Comparison of ENCODE assay signal across 23 cellular contexts in genomic region chr15:48625126-48625525, GRCh38. TPM values are rescaled to one million over a fixed set of nuclear protein-coding genes. Genes with fewer than 3 reads are reported as not detected.
DNase-seq lines count a peak whose midpoint lies in the region; TF ChIP-seq lines count a peak whose summit lies in the region.
"Had no signal": no experiment of that assay in that cellular context is flagged by ENCODE, and none has a peak within 500 bp of the region (broad histone marks: within the 10 kb centered on the region; RNA-seq: fewer than 3 reads in every experiment).

No MANE protein-coding gene starts in this region.

- no peak for TF ChIP-seq CTCF in esophagus muscularis mucosa (IDR thresholded peaks at IDR 0.05)
- no peak for TF ChIP-seq CTCF in thyroid gland (IDR thresholded peaks at IDR 0.05)
- TF ChIP-seq CTCF in GM10266 (IDR thresholded peaks at IDR 0.05; ENCODE audit: control insufficient read depth, insufficient read depth, low read depth, missing control alignments): no peak

- no peaks in the 10 kb centered on the region for H3K9me3 ChIP-seq in SJSA1 (replicated peaks)
- no peaks in the 10 kb centered on the region for H3K9me3 ChIP-seq in esophagus muscularis mucosa
- no peaks in the 10 kb centered on the region for H3K9me3 ChIP-seq in mesenchymal stem cell (ENCODE audit: control insufficient read depth, low read length)
- no peaks in the 10 kb centered on the region for H3K9me3 ChIP-seq in thyroid gland
- H3K9me3 ChIP-seq: BLaER1, vagina had no signal

- H3K27me3 ChIP-seq in SJSA1 (replicated peaks): no peaks in the 10 kb centered on the region
- H3K27me3 ChIP-seq in esophagus muscularis mucosa: no peaks in the 10 kb centered on the region
- no peaks in the 10 kb centered on the region for H3K27me3 ChIP-seq in mesenchymal stem cell (ENCODE audit: control insufficient read depth in 1 of 2, insufficient read depth in 1 of 2, low read length in 2 of 2)
- no peaks in the 10 kb centered on the region for H3K27me3 ChIP-seq in thyroid gland
- H3K27me3 ChIP-seq: BLaER1, foreskin keratinocyte, vagina had no signal

- no peak overlapping the region for H3K4ac ChIP-seq in mesenchymal stem cell (ENCODE audit: low read depth in 1 of 2, low read length in 2 of 2)

- peak overlapping the region in 1 of 2 experiments; percentile 35 for H2BK12ac ChIP-seq in mesenchymal stem cell (ENCODE audit: low read length in 2 of 2)

- no peak for TF ChIP-seq EP300 in esophagus muscularis mucosa (IDR thresholded peaks at IDR 0.05)

- peak overlapping the region; percentile 39 for H4K8ac ChIP-seq in mesenchymal stem cell (ENCODE audit: low read length)

- peaks cover 5% of the 10 kb centered on the region for H3K79me1 ChIP-seq in mesenchymal stem cell (replicated peaks; ENCODE audit: low read length, poor library complexity, severe bottlenecking)

- 93% methylated on average over 2 of the region's 2 CpGs for WGBS in esophagus muscularis mucosa
- WGBS in mesenchymal stem cell: 82% methylated on average over 2 of the region's 2 CpGs
- 34 to 41% methylated on average over 2 of the region's 2 CpGs for WGBS in thyroid gland, 2 donors

- H2BK15ac ChIP-seq in mesenchymal stem cell (ENCODE audit: low read depth, poor library complexity, severe bottlenecking): no peak overlapping the region

- in situ Hi-C loops in ACHN (cut with HindIII; ENCODE audit: low pct_ligation_motif_present, low pct_unique_long_range_greater_than_20kb, low sequenced_read_pairs): no loop called here

- no peak overlapping the region for H2BK5ac ChIP-seq in mesenchymal stem cell (ENCODE audit: low read depth, low read length, poor library complexity, severe bottlenecking)

- no peak overlapping the region for H3K14ac ChIP-seq in mesenchymal stem cell (ENCODE audit: low read length in 2 of 2)

- H2AFZ ChIP-seq in mesenchymal stem cell (ENCODE audit: low read depth, low read length): no peak overlapping the region
- H2AFZ ChIP-seq: parathyroid adenoma had no signal

- no peak overlapping the region for H2AK5ac ChIP-seq in mesenchymal stem cell (ENCODE audit: low read length, severe bottlenecking)

- DNase-seq in SJSA1 (ENCODE audit: low read depth in 1 of 2, low spot score in 2 of 2) (no peak), esophagus muscularis mucosa (ENCODE audit: extremely low spot score) (no peak), mesenchymal stem cell (no peak), thyroid gland (peak; percentile 53 to 60), NCI-H510A treated with DMSO at 0.1 percent for 48 hours (lab: John Stamatoyannopoulos, UW) (no peak), GM10266 (ENCODE audit: extremely low spot score) (no peak), ACHN (no peak)
- DNase-seq: activated CD8-positive, alpha-beta T cell treated with anti-CD3 and anti-CD28 coated beads, Interleukin-2, amount 10 ng/mL, durations not matched to agents 7 days and 5 days; activated naive CD4-positive, alpha-beta T cell treated with anti-CD3 and anti-CD28 coated beads, Interleukin-2, amount 50 U/mL, for 16 hours; foreskin keratinocyte; left cardiac atrium; NCI-H1417; NCI-H2029; NCI-H524 treated with DMSO at 0.1 percent for 48 hours; PC-3; stimulated activated CD8-positive, alpha-beta memory T cell treated with anti-CD3 and anti-CD28 coated beads, Interleukin-4, amount 100 ng/mL, for 48 hours; stimulated activated naive CD8-positive, alpha-beta T cell treated with anti-CD3 and anti-CD28 coated beads, Interleukin-15, amount 100 ng/mL, for 72 hours; T-helper 17 cell had no signal

- H3K18ac ChIP-seq in mesenchymal stem cell (ENCODE audit: low read depth in 1 of 2, low read length in 2 of 2): peak overlapping the region in 1 of 2 experiments; percentile 29

- H3K4me3 ChIP-seq in SJSA1: no peak overlapping the region
- H3K4me3 ChIP-seq in esophagus muscularis mucosa: no peak overlapping the region
- no peak overlapping the region for H3K4me3 ChIP-seq in mesenchymal stem cell (ENCODE audit: insufficient read depth in 1 of 2, low read depth in 1 of 2, low read length in 2 of 2)
- H3K4me3 ChIP-seq in thyroid gland (replicated peaks in 1 of 3): no peak overlapping the region
- H3K4me3 ChIP-seq: BLaER1, GM12878, vagina had no signal

- H4K91ac ChIP-seq in mesenchymal stem cell (ENCODE audit: low read length): peak overlapping the region; percentile 43

- peaks cover 51% of the 10 kb centered on the region for H3K4me1 ChIP-seq in SJSA1 (replicated peaks)
- peaks cover 7 to 94% (median 82%) of the 10 kb centered on the region in 4 donors for H3K4me1 ChIP-seq in esophagus muscularis mucosa
- peaks cover 11% of the 10 kb centered on the region for H3K4me1 ChIP-seq in mesenchymal stem cell (ENCODE audit: control insufficient read depth, insufficient read depth, low read depth, low read length)
- H3K4me1 ChIP-seq in thyroid gland: peaks cover 23 to 58% of the 10 kb centered on the region in 2 donors
- H3K4me1 ChIP-seq: BLaER1, parathyroid adenoma had no signal

- H3K27ac ChIP-seq in SJSA1 (peak overlapping the region; percentile 14; the same call in 1 of the 2 replicates), esophagus muscularis mucosa (replicated peaks in 1 of 4) (peak overlapping the region in 3 of 4 donors; percentile 1 to 80 (median 37)), mesenchymal stem cell (ENCODE audit: low read length, poor library complexity, severe bottlenecking) (peak overlapping the region; percentile 78), thyroid gland (peak overlapping the region; percentile 37 to 64 (median 61))
- H3K27ac ChIP-seq: BLaER1, foreskin keratinocyte, KMS-11, parathyroid adenoma, vagina had no signal

- H3K23ac ChIP-seq in mesenchymal stem cell (ENCODE audit: low read length in 2 of 2): peak overlapping the region in 1 of 2 experiments; percentile 46

- H3K4me2 ChIP-seq in mesenchymal stem cell (ENCODE audit: low read length, poor library complexity, severe bottlenecking): no peak overlapping the region
- H3K4me2 ChIP-seq: BLaER1, KMS-11 had no signal

- peaks cover 24% of the 10 kb centered on the region for H3K36me3 ChIP-seq in SJSA1
- H3K36me3 ChIP-seq in esophagus muscularis mucosa: no peaks in the 10 kb centered on the region
- peaks cover 3 to 57% of the 10 kb centered on the region in 2 experiments for H3K36me3 ChIP-seq in mesenchymal stem cell (ENCODE audit: control insufficient read depth in 1 of 2, insufficient read depth in 2 of 2, low read depth in 1 of 2, low read length in 2 of 2)
- no peaks in the 10 kb centered on the region for H3K36me3 ChIP-seq in thyroid gland
- H3K36me3 ChIP-seq: BLaER1, vagina had no signal

- no peak for TF ChIP-seq POLR2A in esophagus muscularis mucosa (IDR thresholded peaks at IDR 0.05; ENCODE audit: low read depth)
- TF ChIP-seq POLR2A in thyroid gland (IDR thresholded peaks at IDR 0.05): no peak

- intact Hi-C loops in esophagus muscularis mucosa (cut with DNase I): no loop called here
- intact Hi-C loops in thyroid gland (cut with DNase I): no loop called here

- no peak overlapping the region for H2BK120ac ChIP-seq in mesenchymal stem cell (ENCODE audit: low read depth, low read length)

- peak overlapping the region; percentile 17 for H3K9ac ChIP-seq in mesenchymal stem cell (ENCODE audit: low read length)
- H3K9ac ChIP-seq: BLaER1, KMS-11, parathyroid adenoma had no signal

RNA-seq across cellular contexts. Expression of gene FBN1, which starts 20.4 kb away (rescaled TPM):
- total RNA-seq in SJSA1 (2014; rRNA removed; shearing (Covaris generic)): 352 and 372 TPM in 2 replicates
- total RNA-seq in esophagus muscularis mucosa (100 to 1,000 TPM; 159 to 253 (median 226) TPM), thyroid gland (100 to 1,000 TPM; 113 to 147 (median 120) TPM)
- polyA plus RNA-seq in mesenchymal stem cell (2013, experiment 1 of 2): 170 TPM
- polyA plus RNA-seq in mesenchymal stem cell (2013, experiment 2 of 2): 151 TPM

Comparison
In these comparisons a context has a peak if more than half of its experiments do, and no peak if none do; other contexts are left out.
1. DNase-seq: peak in thyroid gland (2 of 2); none in SJSA1 (0 of 2), esophagus muscularis mucosa (single experiment), mesenchymal stem cell (single experiment), NCI-H510A treated with DMSO at 0.1 percent for 48 hours (single experiment), GM10266 (single experiment) and ACHN (single experiment).
2. H3K27ac ChIP-seq: peak in every context shown above with its lines; median percentile 78 in mesenchymal stem cell; 61 in thyroid gland; 37 in esophagus muscularis mucosa; 14 in SJSA1.